8 cellular contexts compared by ENCODE assay signal in the genomic region with DNA sequence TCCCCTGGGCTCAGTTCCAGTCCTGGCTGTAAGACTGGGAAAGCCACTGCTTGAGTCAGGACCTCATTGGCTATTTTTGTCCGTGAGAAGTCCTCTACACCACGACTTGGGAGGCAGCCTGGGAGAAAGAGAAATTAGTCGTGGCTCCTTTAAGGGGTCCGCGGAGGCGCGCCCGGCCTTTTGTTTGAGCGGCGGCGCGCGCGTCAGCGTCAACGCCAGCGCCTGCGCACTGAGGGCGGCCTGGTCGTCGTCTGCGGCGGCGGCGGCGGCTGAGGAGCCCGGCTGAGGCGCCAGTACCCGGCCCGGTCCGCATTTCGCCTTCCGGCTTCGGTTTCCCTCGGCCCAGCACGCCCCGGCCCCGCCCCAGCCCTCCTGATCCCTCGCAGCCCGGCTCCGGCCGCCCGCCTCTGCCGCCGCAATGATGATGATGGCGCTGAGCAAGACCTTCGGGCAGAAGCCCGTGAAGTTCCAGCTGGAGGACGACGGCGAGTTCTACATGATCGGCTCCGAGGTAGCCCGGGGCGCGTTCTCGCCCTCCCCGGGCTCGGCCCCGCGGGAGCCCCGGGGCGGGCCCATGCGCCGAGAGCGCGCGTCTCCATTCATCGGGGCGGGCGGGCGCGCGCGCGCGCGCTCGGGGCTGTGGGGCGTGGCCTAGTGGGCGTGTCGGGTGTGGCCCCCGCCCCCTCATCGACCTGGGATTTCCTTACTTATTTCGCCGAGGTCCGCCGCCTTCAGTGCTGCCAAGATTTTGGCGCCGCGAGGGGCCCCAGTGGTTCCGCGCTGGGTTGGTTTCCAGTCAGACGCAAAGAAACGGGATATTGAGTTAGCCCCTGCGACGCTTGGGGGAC. TPM values are rescaled to one million over a fixed set of nuclear protein-coding genes. Genes with fewer than 3 reads are reported as not detected.
DNase-seq lines count a peak whose midpoint lies in the region; ATAC-seq and TF ChIP-seq lines count a peak whose summit lies in the region.

A gene (plus strand): TSS at position 215 of the 848 bp plus-strand sequence. CDS start 204 bp downstream, at position 419.

- no peaks in the 10 kb centered on the region for H3K9me3 ChIP-seq in right atrium auricular region

- ATAC-seq in HG02623 (IDR thresholded peaks at IDR 0.05; ENCODE audit: unreplicated experiment) = peak; percentile 59

- peak within 1 kb of the TSS; percentile 100 for H3K27ac ChIP-seq in right atrium auricular region
- H3K27ac ChIP-seq in urinary bladder (ENCODE audit: low read depth) = peak within 1 kb of the TSS; percentile 100

- H3K4me1 ChIP-seq in right atrium auricular region (peaks cover 0 to 51% of the 10 kb centered on the region in 2 donors), urinary bladder (ENCODE audit: insufficient read depth) (peaks cover 6% of the 10 kb centered on the region)

- no peaks in the 10 kb centered on the region for H3K27me3 ChIP-seq in right atrium auricular region

- H3K4me3 ChIP-seq in GM12864 (ENCODE audit: low read depth, low read length) (peak within 1 kb of the TSS; percentile 70), right atrium auricular region (peak within 1 kb of the TSS; percentile 95 to 98), urinary bladder (ENCODE audit: low read depth, low read length) (peak within 1 kb of the TSS; percentile 87)

- H3K36me3 ChIP-seq in right atrium auricular region (peaks cover 3% of the 10 kb centered on the region), urinary bladder (ENCODE audit: insufficient read depth) (no peaks in the 10 kb centered on the region)

- DNase-seq in GM12864 (ENCODE audit: low read depth) (peak; percentile 53), NCI-H1417 treated with DMSO at 0.1 percent for 48 hours (lab: John Stamatoyannopoulos, UW) (peak; percentile 30), T-helper 2 cell (peak; percentile 79 to 93 (median 85)), amygdala (lab: John Stamatoyannopoulos, UW) (peak in 52 of 56 donors; percentile 27 to 88 (median 68)), right atrium auricular region (ENCODE audit: low spot score) (peak; percentile 91), pulmonary artery endothelial cell (ENCODE audit: low read depth, low spot score) (peak; percentile 60)

- TF ChIP-seq CTCF in GM12864 (IDR thresholded peaks at IDR 0.05; ENCODE audit: low read depth, low read length, missing control alignments) (no peak), right atrium auricular region (IDR thresholded peaks at IDR 0.05) (no peak)

- under 1% methylated on average over 97 of the region's 97 CpGs for WGBS in urinary bladder

RNA-seq across cellular contexts. Expression of the gene that starts here (rescaled TPM):
- total RNA-seq in right atrium auricular region (10 to 100 TPM; 41.4 to 45.9 TPM), pulmonary artery endothelial cell (35.2 and 38.0 TPM in 2 replicates), urinary bladder (16.7 TPM)
- 47.9 TPM for polyA plus RNA-seq in urinary bladder

Comparison
In these comparisons a context has a peak if more than half of its experiments do, and no peak if none do; other contexts are left out.
1. Peak in every context shown above with its lines: DNase-seq, ATAC-seq, H3K4me3 ChIP-seq and H3K27ac ChIP-seq.
2. DNase-seq: peak in every context shown above with its lines; median percentile 91 in right atrium auricular region; 85 in T-helper 2 cell; 68 in amygdala; 60 in pulmonary artery endothelial cell; 53 in GM12864; 30 in NCI-H1417 treated with DMSO at 0.1 percent for 48 hours.